9 cellular contexts compared by ENCODE assay signal in genomic region chr3:11434017-11434526, GRCh38.
DNase-seq lines count a peak whose midpoint lies in the region; ATAC-seq, FAIRE-seq and TF ChIP-seq lines count a peak whose summit lies in the region.
"Had no signal": no experiment of that assay in that cellular context is flagged by ENCODE, and none has a peak within 500 bp of the region (broad histone marks: within the 10 kb centered on the region; RNA-seq: fewer than 3 reads in every experiment).

No MANE protein-coding gene starts in this region.

- H3K9me3 Mint-ChIP-seq in chondrocyte (ENCODE audit: low read depth), result no peaks in the 10 kb centered on the region

- H3K4me1 Mint-ChIP-seq in chondrocyte (ENCODE audit: low read depth), result peaks cover 64% of the 10 kb centered on the region

- peak; percentile 15 for FAIRE-seq in H54 (lab: Jason Lieb, UNC)

- H3K27me3 Mint-ChIP-seq in chondrocyte (ENCODE audit: low read depth), result no peaks in the 10 kb centered on the region

- H3K4me3 ChIP-seq in kidney epithelial cell (ENCODE audit: low read depth, low read length), result no peak overlapping the region

- no peak for TF ChIP-seq POLR2A in H54 (IDR thresholded peaks at IDR 0.05; ENCODE audit: low read depth, low read length)

- no peak for ATAC-seq in GM21423 (IDR thresholded peaks at IDR 0.05; ENCODE audit: unreplicated experiment)
- no peak for ATAC-seq in HG03108 (IDR thresholded peaks at IDR 0.05; ENCODE audit: unreplicated experiment)

- H3K36me3 ChIP-seq in kidney epithelial cell (ENCODE audit: control insufficient read depth, insufficient read depth, low read length), result no peaks in the 10 kb centered on the region

- H3K36me3 Mint-ChIP-seq in chondrocyte (ENCODE audit: low read depth), result no peaks in the 10 kb centered on the region

- no peak overlapping the region for H3K4me3 Mint-ChIP-seq in chondrocyte (ENCODE audit: unreplicated experiment)

- DNase-seq in H54 (ENCODE audit: insufficient read length, low spot score), result no peak
- DNase-seq in chondrocyte (ENCODE audit: low spot score), result no peak
- peak; percentile 5 for DNase-seq in kidney epithelial cell (ENCODE audit: low read depth)
- DNase-seq in smooth muscle cell of the brain vasculature (ENCODE audit: low read depth, low spot score), result peak; percentile 89
- DNase-seq in NOMO-1 treated with dmso at 0.1 percent for 144 hours (lab: John Stamatoyannopoulos, UW; ENCODE audit: unreplicated experiment), result no peak
- DNase-seq in activated effector memory CD4-positive, alpha-beta T cell treated with Interleukin-2 at 50 U/mL for 16 hours, result no peak
- DNase-seq: kidney glomerular epithelial cell had no signal

- H3K27me3 ChIP-seq in kidney epithelial cell (ENCODE audit: control insufficient read depth, insufficient read depth, low read length), result no peaks in the 10 kb centered on the region

- no peak for TF ChIP-seq CTCF in chondrocyte (IDR thresholded peaks at IDR 0.05)
- TF ChIP-seq CTCF in kidney epithelial cell (IDR thresholded peaks at IDR 0.05; ENCODE audit: insufficient read depth, low read length, poor library complexity, severe bottlenecking), result no peak

- peak overlapping the region; percentile 86 for H3K27ac Mint-ChIP-seq in chondrocyte (ENCODE audit: unreplicated experiment)

Comparison
In these comparisons a context has a peak if more than half of its experiments do, and no peak if none do; other contexts are left out.
1. DNase-seq: peak in kidney epithelial cell (single experiment) and smooth muscle cell of the brain vasculature (single experiment); none in H54 (single experiment), chondrocyte (single experiment), NOMO-1 treated with dmso at 0.1 percent for 144 hours (single experiment) and activated effector memory CD4-positive, alpha-beta T cell treated with Interleukin-2 at 50 U/mL for 16 hours (single experiment).